1 cellular context compared by ENCODE assay signal in the genomic region with DNA sequence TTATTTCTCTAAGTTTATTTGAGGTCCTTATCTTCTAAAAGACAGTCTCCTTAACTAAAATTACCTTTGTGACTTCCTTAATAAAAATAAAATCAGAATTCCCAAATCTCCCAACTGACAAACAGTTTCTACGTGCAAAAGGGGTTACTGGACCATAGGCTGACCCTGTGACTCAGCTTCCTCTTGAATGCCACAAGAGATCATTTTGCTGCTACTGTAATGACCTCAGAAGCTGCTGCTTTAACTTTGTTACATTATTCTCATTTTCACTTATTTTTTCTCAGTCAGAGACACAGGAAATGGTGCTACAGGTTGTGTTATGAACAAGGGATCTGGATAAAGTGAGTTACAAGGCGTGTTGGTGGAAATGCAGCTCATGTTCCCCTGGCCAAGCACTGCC.
TF ChIP-seq lines count a peak whose summit lies in the region.

No MANE protein-coding gene starts in this region.

TF ChIP-seq in GM12878, 131 proteins besides CTCF, POLR2A, EP300 and RAD21 (continued from another document):
- TF ChIP-seq CREM (IDR thresholded peaks at IDR 0.05; ENCODE audit: low read depth) (peak; percentile 14; the same call in 1 of the 2 replicates), RUNX3 (IDR thresholded peaks at IDR 0.05; ENCODE audit: low read length) (peak; percentile 40; the same call in 1 of the 2 replicates)
- TF ChIP-seq, protein P1, sequence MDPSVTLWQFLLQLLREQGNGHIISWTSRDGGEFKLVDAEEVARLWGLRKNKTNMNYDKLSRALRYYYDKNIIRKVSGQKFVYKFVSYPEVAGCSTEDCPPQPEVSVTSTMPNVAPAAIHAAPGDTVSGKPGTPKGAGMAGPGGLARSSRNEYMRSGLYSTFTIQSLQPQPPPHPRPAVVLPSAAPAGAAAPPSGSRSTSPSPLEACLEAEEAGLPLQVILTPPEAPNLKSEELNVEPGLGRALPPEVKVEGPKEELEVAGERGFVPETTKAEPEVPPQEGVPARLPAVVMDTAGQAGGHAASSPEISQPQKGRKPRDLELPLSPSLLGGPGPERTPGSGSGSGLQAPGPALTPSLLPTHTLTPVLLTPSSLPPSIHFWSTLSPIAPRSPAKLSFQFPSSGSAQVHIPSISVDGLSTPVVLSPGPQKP (IDR thresholded peaks at IDR 0.05; ENCODE audit: low read depth, low read length) = no peak
